In the genomic region with DNA sequence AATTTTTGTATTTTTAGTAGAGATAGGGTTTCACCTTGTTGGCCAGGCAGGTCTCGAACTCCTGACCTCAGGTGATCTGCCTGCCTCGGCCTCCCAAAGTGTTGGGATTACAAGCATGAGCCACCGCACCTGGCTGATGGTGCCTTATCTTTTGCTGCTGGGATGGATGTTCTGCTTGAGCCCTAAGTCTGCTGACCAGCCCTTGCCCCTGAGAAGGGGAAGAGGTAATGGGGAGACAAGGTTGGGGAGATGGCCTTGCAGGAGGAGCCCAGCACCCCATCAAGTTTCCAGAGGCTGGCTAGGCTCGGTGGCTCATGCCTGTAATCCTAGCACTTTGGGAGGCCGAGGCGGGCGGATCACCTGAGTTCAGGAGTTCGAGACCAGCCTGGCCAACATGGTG, we compare ENCODE assay signal across 1 cellular context.
TF ChIP-seq lines count a peak whose summit lies in the region.

No MANE protein-coding gene starts in this region.

TF ChIP-seq in K562, 482 proteins besides CTCF, POLR2A, EP300 and RAD21:
- TF ChIP-seq HDGF (IDR thresholded peaks at IDR 0.05) (peak; percentile 37; the same call in 1 of the 2 replicates), CBFA2T3 (IDR thresholded peaks at IDR 0.05) (peak; percentile 9; the same call in 1 of the 2 replicates)
